Comparison of ENCODE assay signal across 1 cellular context in genomic region chr5:81021951-81022687, GRCh38.
TF ChIP-seq lines count a peak whose summit lies in the region.

No MANE protein-coding gene starts in this region.

TF ChIP-seq in HepG2, 621 proteins besides CTCF, POLR2A, EP300 and RAD21 (continued from another document):
- TF ChIP-seq, protein P1, sequence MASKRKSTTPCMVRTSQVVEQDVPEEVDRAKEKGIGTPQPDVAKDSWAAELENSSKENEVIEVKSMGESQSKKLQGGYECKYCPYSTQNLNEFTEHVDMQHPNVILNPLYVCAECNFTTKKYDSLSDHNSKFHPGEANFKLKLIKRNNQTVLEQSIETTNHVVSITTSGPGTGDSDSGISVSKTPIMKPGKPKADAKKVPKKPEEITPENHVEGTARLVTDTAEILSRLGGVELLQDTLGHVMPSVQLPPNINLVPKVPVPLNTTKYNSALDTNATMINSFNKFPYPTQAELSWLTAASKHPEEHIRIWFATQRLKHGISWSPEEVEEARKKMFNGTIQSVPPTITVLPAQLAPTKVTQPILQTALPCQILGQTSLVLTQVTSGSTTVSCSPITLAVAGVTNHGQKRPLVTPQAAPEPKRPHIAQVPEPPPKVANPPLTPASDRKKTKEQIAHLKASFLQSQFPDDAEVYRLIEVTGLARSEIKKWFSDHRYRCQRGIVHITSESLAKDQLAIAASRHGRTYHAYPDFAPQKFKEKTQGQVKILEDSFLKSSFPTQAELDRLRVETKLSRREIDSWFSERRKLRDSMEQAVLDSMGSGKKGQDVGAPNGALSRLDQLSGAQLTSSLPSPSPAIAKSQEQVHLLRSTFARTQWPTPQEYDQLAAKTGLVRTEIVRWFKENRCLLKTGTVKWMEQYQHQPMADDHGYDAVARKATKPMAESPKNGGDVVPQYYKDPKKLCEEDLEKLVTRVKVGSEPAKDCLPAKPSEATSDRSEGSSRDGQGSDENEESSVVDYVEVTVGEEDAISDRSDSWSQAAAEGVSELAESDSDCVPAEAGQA (IDR thresholded peaks at IDR 0.05; ENCODE audit: low read depth), result no peak
- TF ChIP-seq, protein P1 (CRISPR knock-in tag; IDR thresholded peaks at IDR 0.05; ENCODE audit: borderline replicate concordance), result no peak
- TF ChIP-seq TFDP1 (CRISPR knock-in tag; IDR thresholded peaks at IDR 0.05; ENCODE audit: borderline replicate concordance) (no peak), ZNF678 (CRISPR knock-in tag; IDR thresholded peaks at IDR 0.05) (no peak), SNAPC2 (CRISPR knock-in tag; IDR thresholded peaks at IDR 0.05) (no peak), CAMTA2 (CRISPR knock-in tag; IDR thresholded peaks at IDR 0.05; ENCODE audit: borderline replicate concordance) (no peak), ZNF891 (CRISPR knock-in tag; IDR thresholded peaks at IDR 0.05) (no peak), NFYC (CRISPR knock-in tag; IDR thresholded peaks at IDR 0.05) (no peak), RFXANK (CRISPR knock-in tag; IDR thresholded peaks at IDR 0.05) (no peak)
